ENCODE assay signal across 24 cellular contexts in the genomic region with DNA sequence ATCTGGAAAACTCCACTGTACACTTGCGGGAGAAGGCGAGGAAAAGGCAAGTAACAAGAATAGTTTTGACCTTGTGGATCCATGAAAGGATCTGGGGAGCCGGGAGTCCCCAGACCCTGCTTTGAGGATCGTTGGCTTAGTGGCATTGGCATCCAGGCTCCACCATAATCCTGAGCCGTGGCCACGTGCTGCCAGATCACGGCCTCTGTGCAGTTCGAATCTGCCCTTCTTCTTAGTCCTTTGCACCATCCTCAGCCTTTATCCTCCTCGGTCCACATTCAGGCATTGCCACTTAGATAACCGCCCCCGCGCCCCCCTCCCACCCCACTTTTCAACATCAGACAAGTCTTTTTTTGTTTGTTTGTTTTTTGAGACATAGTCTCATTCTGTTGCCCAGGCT.
"Had no signal": no experiment of that assay in that cellular context is flagged by ENCODE, and none has a peak within 500 bp of the region (broad histone marks: within the 10 kb centered on the region; RNA-seq: fewer than 3 reads in every experiment).

No MANE protein-coding gene starts in this region.

- H3K4me3 ChIP-seq: colonic mucosa, lung, psoas muscle, right lobe of liver, testis, transverse colon had no signal

- H3K4me3 Mint-ChIP-seq: immature natural killer cell; natural killer cell treated with Interleukin-12 subunit alpha and Interleukin-12 subunit beta and Interleukin-15 and Interleukin-18, amount 100 ng/mL, for 72 hours; stimulated activated memory B cell treated with anti-CD40 and anti-IgM and Interleukin-4, amounts not matched to agents 10 μg/mL and 1 μg/mL and 100 μg/mL, for 72 hours; stimulated activated naive CD8-positive, alpha-beta T cell treated with anti-CD3 and anti-CD28 coated beads, Interleukin-15, Interleukin-2, amounts not matched to agents 100 ng/mL and 50 ng/mL, for 24 hours had no signal

- H3K4me1 Mint-ChIP-seq: stimulated activated memory B cell treated with anti-CD40 and anti-IgM and Interleukin-4, amounts not matched to agents 10 μg/mL and 1 μg/mL and 100 μg/mL, for 72 hours had no signal

- H3K36me3 ChIP-seq: colonic mucosa, right lobe of liver, transverse colon had no signal

- H3K27me3 Mint-ChIP-seq: natural killer cell treated with Interleukin-12 subunit alpha and Interleukin-12 subunit beta and Interleukin-15 and Interleukin-18, amount 100 ng/mL, for 72 hours; stimulated activated memory B cell treated with anti-CD40 and anti-IgM and Interleukin-4, amounts not matched to agents 10 μg/mL and 1 μg/mL and 100 μg/mL, for 72 hours; stimulated activated naive CD8-positive, alpha-beta T cell treated with anti-CD3 and anti-CD28 coated beads, Interleukin-15, Interleukin-2, amounts not matched to agents 100 ng/mL and 50 ng/mL, for 24 hours had no signal

- ATAC-seq: foreskin keratinocyte; left cardiac atrium; left ventricle myocardium superior; natural killer cell treated with Interleukin-12 subunit alpha and Interleukin-12 subunit beta and Interleukin-15 and Interleukin-18, amount 100 ng/mL, for 72 hours; right lobe of liver; stimulated activated memory B cell treated with anti-CD40 and anti-IgM and Interleukin-4, amounts not matched to agents 10 μg/mL and 1 μg/mL and 100 μg/mL, for 72 hours had no signal

- H3K9me3 ChIP-seq: colonic mucosa, psoas muscle, right lobe of liver, testis, transverse colon had no signal

- H3K9ac ChIP-seq: parathyroid adenoma had no signal

- H3K27ac Mint-ChIP-seq: immature natural killer cell; natural killer cell treated with Interleukin-12 subunit alpha and Interleukin-12 subunit beta and Interleukin-15 and Interleukin-18, amount 100 ng/mL, for 72 hours; stimulated activated memory B cell treated with anti-CD40 and anti-IgM and Interleukin-4, amounts not matched to agents 10 μg/mL and 1 μg/mL and 100 μg/mL, for 72 hours; stimulated activated naive CD8-positive, alpha-beta T cell treated with anti-CD3 and anti-CD28 coated beads, Interleukin-15, Interleukin-2, amounts not matched to agents 100 ng/mL and 50 ng/mL, for 24 hours had no signal

- H3K36me3 Mint-ChIP-seq: natural killer cell treated with Interleukin-12 subunit alpha and Interleukin-12 subunit beta and Interleukin-15 and Interleukin-18, amount 100 ng/mL, for 72 hours had no signal

- H2AFZ ChIP-seq: parathyroid adenoma had no signal

- DNase-seq: colonic mucosa; dermis blood vessel endothelial cell; erythroblast; foreskin keratinocyte; immature natural killer cell; left cardiac atrium; left ventricle myocardium superior; mesenchymal stem cell; midbrain; psoas muscle; retina; stimulated activated CD4-positive, alpha-beta T cell treated with anti-CD3 and anti-CD28 coated beads, Interleukin-15, amount 100 ng/mL, for 24 hours; stimulated activated CD4-positive, alpha-beta T cell treated with anti-CD3 and anti-CD28 coated beads, Interleukin-1b, Interleukin-23, amount 100 ng/mL, for 48 hours; stimulated activated CD4-positive, alpha-beta T cell treated with anti-CD3 and anti-CD28 coated beads, Interleukin-4, amount 100 ng/mL, for 24 hours; testis; transverse colon had no signal

- H3K9me3 Mint-ChIP-seq: immature natural killer cell; natural killer cell treated with Interleukin-12 subunit alpha and Interleukin-12 subunit beta and Interleukin-15 and Interleukin-18, amount 100 ng/mL, for 72 hours; stimulated activated memory B cell treated with anti-CD40 and anti-IgM and Interleukin-4, amounts not matched to agents 10 μg/mL and 1 μg/mL and 100 μg/mL, for 72 hours; stimulated activated naive CD8-positive, alpha-beta T cell treated with anti-CD3 and anti-CD28 coated beads, Interleukin-15, Interleukin-2, amounts not matched to agents 100 ng/mL and 50 ng/mL, for 24 hours had no signal

- H3K27me3 ChIP-seq: colonic mucosa, foreskin keratinocyte, right lobe of liver, testis, transverse colon had no signal

- H3K27ac ChIP-seq: colonic mucosa, foreskin keratinocyte, parathyroid adenoma, psoas muscle, right lobe of liver, testis, transverse colon had no signal

- FAIRE-seq: endothelial cell of umbilical vein, keratinocyte had no signal

- H3K4me1 ChIP-seq: colonic mucosa, foreskin keratinocyte, parathyroid adenoma, psoas muscle, testis had no signal
